1 cellular context compared by ENCODE assay signal in the genomic region with DNA sequence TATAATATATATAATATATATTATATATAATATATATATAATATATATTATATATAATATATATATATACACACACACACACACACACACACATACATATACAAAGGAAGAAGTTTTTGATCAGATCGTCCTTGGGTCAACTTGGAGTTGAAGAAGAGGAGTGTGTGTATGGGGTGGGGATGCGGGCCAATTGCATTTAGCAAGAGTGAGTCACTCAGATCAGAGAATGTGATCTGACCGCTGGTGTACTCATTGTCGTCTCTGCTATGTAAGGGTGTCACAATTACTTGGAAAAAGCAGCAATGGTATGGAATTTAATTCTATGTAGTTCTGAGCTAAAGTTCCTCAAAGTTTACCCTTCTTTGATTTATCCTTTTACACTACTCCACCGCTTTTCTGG.
TF ChIP-seq lines count a peak whose summit lies in the region.

No MANE protein-coding gene starts in this region.

TF ChIP-seq in K562, 482 proteins besides CTCF, POLR2A, EP300 and RAD21 (continued from another document):
- TF ChIP-seq, protein P1, sequence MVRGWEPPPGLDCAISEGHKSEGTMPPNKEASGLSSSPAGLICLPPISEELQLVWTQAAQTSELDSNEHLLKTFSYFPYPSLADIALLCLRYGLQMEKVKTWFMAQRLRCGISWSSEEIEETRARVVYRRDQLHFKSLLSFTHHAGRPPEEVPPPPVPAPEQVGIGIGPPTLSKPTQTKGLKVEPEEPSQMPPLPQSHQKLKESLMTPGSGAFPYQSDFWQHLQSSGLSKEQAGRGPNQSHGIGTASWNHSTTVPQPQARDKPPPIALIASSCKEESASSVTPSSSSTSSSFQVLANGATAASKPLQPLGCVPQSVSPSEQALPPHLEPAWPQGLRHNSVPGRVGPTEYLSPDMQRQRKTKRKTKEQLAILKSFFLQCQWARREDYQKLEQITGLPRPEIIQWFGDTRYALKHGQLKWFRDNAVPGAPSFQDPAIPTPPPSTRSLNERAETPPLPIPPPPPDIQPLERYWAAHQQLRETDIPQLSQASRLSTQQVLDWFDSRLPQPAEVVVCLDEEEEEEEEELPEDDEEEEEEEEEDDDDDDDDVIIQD (CRISPR knock-in tag; IDR thresholded peaks at IDR 0.05), result no peak
- TF ChIP-seq JUND (IDR thresholded peaks at IDR 0.05; ENCODE audit: borderline replicate concordance, low read depth, low read length), result 0 out of 2 replicates have a peak, but pooled peaks have one; percentile 23
- TF ChIP-seq JUND (tag; IDR thresholded peaks at IDR 0.05; ENCODE audit: borderline replicate concordance, low read depth, low read length), result no peak
- no peak for TF ChIP-seq ZNF212 (CRISPR knock-in tag; IDR thresholded peaks at IDR 0.05)
- TF ChIP-seq PYGO2 (tag; IDR thresholded peaks at IDR 0.05), result no peak
- TF ChIP-seq CTCFL (IDR thresholded peaks at IDR 0.05; ENCODE audit: borderline replicate concordance, insufficient read depth, low read depth, low read length, poor library complexity, severe bottlenecking), result no peak
- no peak for TF ChIP-seq LEF1 (IDR thresholded peaks at IDR 0.05)
- TF ChIP-seq RFX1 (IDR thresholded peaks at IDR 0.05), result no peak
- TF ChIP-seq FOSL1 (tag; conservative IDR thresholded peaks at IDR 0.05), result 0 out of 2 replicates have a peak, but pooled peaks have one; percentile 30
